3 cellular contexts compared by ENCODE assay signal in the genomic region with DNA sequence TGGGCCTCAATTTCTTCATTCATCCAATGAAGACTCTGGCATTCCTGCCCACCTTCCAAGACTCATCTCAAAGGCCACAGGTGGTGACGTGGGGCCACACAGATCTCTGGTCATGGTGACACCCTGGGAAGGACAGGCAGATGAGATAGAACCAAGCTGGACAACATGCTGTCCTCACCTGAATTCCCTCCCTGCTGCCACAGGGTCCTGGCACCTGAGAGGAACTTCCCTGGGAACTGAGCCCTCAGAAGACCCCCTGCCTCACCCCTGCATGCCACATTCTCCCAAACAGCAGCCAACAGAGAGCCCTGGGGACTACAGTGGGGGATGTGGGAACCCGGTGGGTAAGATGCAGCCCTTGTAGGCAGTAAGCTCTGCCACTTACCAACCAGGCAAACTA.
TF ChIP-seq lines count a peak whose summit lies in the region.

No MANE protein-coding gene starts in this region.

TF ChIP-seq in liver, 16 proteins besides CTCF, POLR2A, EP300 and RAD21:
- TF ChIP-seq, protein P1, sequence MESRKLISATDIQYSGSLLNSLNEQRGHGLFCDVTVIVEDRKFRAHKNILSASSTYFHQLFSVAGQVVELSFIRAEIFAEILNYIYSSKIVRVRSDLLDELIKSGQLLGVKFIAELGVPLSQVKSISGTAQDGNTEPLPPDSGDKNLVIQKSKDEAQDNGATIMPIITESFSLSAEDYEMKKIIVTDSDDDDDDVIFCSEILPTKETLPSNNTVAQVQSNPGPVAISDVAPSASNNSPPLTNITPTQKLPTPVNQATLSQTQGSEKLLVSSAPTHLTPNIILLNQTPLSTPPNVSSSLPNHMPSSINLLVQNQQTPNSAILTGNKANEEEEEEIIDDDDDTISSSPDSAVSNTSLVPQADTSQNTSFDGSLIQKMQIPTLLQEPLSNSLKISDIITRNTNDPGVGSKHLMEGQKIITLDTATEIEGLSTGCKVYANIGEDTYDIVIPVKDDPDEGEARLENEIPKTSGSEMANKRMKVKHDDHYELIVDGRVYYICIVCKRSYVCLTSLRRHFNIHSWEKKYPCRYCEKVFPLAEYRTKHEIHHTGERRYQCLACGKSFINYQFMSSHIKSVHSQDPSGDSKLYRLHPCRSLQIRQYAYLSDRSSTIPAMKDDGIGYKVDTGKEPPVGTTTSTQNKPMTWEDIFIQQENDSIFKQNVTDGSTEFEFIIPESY (IDR thresholded peaks at IDR 0.05): no peak
- TF ChIP-seq NR2F2 (IDR thresholded peaks at IDR 0.05) (no peak), RXRA (IDR thresholded peaks at IDR 0.05) (no peak), ATF3 (IDR thresholded peaks at IDR 0.05) (no peak), JUND (IDR thresholded peaks at IDR 0.05) (no peak), SP1 (IDR thresholded peaks at IDR 0.05) (no peak), TAF1 (conservative IDR thresholded peaks at IDR 0.05) (no peak), FOXA1 (IDR thresholded peaks at IDR 0.05) (no peak), EGR1 (IDR thresholded peaks at IDR 0.05; ENCODE audit: low read depth in 2 of 2) (no peak), YY1 (IDR thresholded peaks at IDR 0.05) (no peak), FOXA2 (IDR thresholded peaks at IDR 0.05) (no peak), HNF4A (conservative IDR thresholded peaks at IDR 0.05) (no peak), GABPA (IDR thresholded peaks at IDR 0.05 in 1 of 2, conservative IDR thresholded peaks at IDR 0.05 in 1 of 2) (no peak), REST (IDR thresholded peaks at IDR 0.05) (no peak), HNF4G (IDR thresholded peaks at IDR 0.05) (no peak)
- TF ChIP-seq, protein P2, sequence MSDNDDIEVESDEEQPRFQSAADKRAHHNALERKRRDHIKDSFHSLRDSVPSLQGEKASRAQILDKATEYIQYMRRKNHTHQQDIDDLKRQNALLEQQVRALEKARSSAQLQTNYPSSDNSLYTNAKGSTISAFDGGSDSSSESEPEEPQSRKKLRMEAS (IDR thresholded peaks at IDR 0.05): no peak

TF ChIP-seq in HepG2, 621 proteins besides CTCF, POLR2A, EP300 and RAD21:
- no peak for TF ChIP-seq IKZF5 (CRISPR knock-in tag; IDR thresholded peaks at IDR 0.05)
- TF ChIP-seq BRCA1 (CRISPR knock-in tag; IDR thresholded peaks at IDR 0.05): no peak
- TF ChIP-seq ZNF549 (CRISPR knock-in tag; IDR thresholded peaks at IDR 0.05): no peak

TF ChIP-seq in GM12891, 5 proteins besides CTCF, POLR2A, EP300 and RAD21:
- no peak for TF ChIP-seq POU2F2 (IDR thresholded peaks at IDR 0.05; ENCODE audit: low read depth, low read length)
- TF ChIP-seq SPI1 (IDR thresholded peaks at IDR 0.05; ENCODE audit: low read depth, low read length): no peak
